In genomic region chr2:29307522-29307921, GRCh38 we compare ENCODE assay signal across 31 cellular contexts.
"Had no signal": no experiment of that assay in that cellular context is flagged by ENCODE, and none has a peak within 500 bp of the region (broad histone marks: within the 10 kb centered on the region; RNA-seq: fewer than 3 reads in every experiment).

No MANE protein-coding gene starts in this region.

- H3K27me3 ChIP-seq: cardiac muscle cell, neural progenitor cell had no signal

- H3K9ac ChIP-seq: neural progenitor cell had no signal

- H3K9me3 ChIP-seq: gastroesophageal sphincter, lower lobe of right lung, thoracic aorta had no signal

- H3K27ac ChIP-seq: cardiac muscle cell, gastroesophageal sphincter, lower lobe of right lung, neural progenitor cell, skin epidermis, thoracic aorta had no signal

- H2AFZ ChIP-seq: neural progenitor cell had no signal

- H3K4me3 ChIP-seq: cardiac muscle cell, gastroesophageal sphincter, lower lobe of right lung, neural progenitor cell, skin epidermis, thoracic aorta had no signal

- H3K4me2 ChIP-seq: neural progenitor cell had no signal

- ATAC-seq: activated CD8-positive, alpha-beta T cell treated with anti-CD3 and anti-CD28 coated beads for 36 hours; activated naive CD8-positive, alpha-beta T cell treated with anti-CD3 and anti-CD28 coated beads, Interleukin-2, amount 50 U/mL, for 24 hours; activated T-cell treated with anti-CD3 and anti-CD28 coated beads, Interleukin-2, amount 50 U/mL, for 4 hours; activated T-helper 17 cell treated with anti-CD3 and anti-CD28 coated beads, Interleukin-2, amount 50 U/mL, for 72 hours; effector memory CD8-positive, alpha-beta T cell; gastroesophageal sphincter; left lobe of liver; lower lobe of right lung; natural killer cell; sciatic nerve; stimulated activated effector memory CD8-positive, alpha-beta T cell treated with anti-CD3 and anti-CD28 coated beads, Interleukin-12 subunit alpha, Interleukin-12 subunit beta, amount 100 ng/mL, for 72 hours; WTC11 had no signal

- H3K36me3 ChIP-seq: cardiac muscle cell, gastroesophageal sphincter, lower lobe of right lung, neural progenitor cell, thoracic aorta had no signal

- H3K4me1 ChIP-seq: gastroesophageal sphincter, lower lobe of right lung, neural progenitor cell had no signal

- FAIRE-seq: urothelium cell line had no signal

- DNase-seq: activated CD4-positive, alpha-beta T cell treated with anti-CD3 and anti-CD28 coated beads for 1 hour; activated CD4-positive, alpha-beta T cell treated with anti-CD3 and anti-CD28 coated beads, Interleukin-2, amount 10 ng/mL, durations not matched to agents 7 days and 5 days; activated CD8-positive, alpha-beta T cell treated with anti-CD3 and anti-CD28 coated beads for 36 hours; activated gamma-delta T cell treated with Interleukin-2 at 50 U/mL for 16 hours; activated naive CD8-positive, alpha-beta T cell treated with anti-CD3 and anti-CD28 coated beads, Interleukin-2, amount 50 U/mL, for 24 hours; activated T-cell treated with anti-CD3 and anti-CD28 coated beads, Interleukin-2, amount 50 U/mL, for 4 hours; anterior cingulate cortex; cortex of kidney; effector memory CD8-positive, alpha-beta T cell; erythroblast; head of caudate nucleus; hippocampal formation; lower lobe of right lung; mesendoderm; natural killer cell; occipital lobe; posterior cingulate gyrus; stimulated activated CD4-positive, alpha-beta T cell treated with anti-CD3 and anti-CD28 coated beads, Interleukin-4, amount 100 ng/mL, for 24 hours; T-helper 2 cell; trophoblast cell had no signal
